ENCODE assay signal across 21 cellular contexts in the genomic region with DNA sequence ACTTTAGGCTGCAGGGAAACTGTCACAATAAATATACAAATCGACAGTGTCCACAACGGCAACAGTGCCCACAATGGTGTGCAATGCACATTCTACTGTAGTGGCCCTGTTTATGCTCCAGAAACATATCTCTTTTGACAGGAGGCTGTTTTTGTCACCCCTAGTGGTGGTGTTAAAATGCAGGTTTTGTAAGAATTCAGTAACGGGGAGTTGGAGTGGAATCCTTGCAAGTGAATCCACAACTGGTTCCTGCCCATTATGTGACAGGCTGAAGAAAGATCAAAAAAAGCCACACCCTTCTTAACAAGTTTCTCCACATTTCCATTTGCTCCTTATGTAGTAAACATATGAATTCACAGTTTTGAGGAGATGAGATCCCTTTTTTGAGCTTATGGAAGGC. TPM values are rescaled to one million over a fixed set of nuclear protein-coding genes. Genes with fewer than 3 reads are reported as not detected.
A peak's percentile ranks its signal among the peaks of the same experiment; 100 is the strongest.
DNase-seq lines count a peak whose midpoint lies in the region; TF ChIP-seq lines count a peak whose summit lies in the region.
"Had no signal": no experiment of that assay in that cellular context is flagged by ENCODE, and none has a peak within 500 bp of the region (broad histone marks: within the 10 kb centered on the region; RNA-seq: fewer than 3 reads in every experiment).

No MANE protein-coding gene starts in this region.

- H3K4me3 ChIP-seq in cardiac fibroblast (replicated peaks in 1 of 2; ENCODE audit: low read depth in 2 of 2, low read length in 2 of 2) = no peak overlapping the region
- H3K4me3 ChIP-seq in osteoblast (ENCODE audit: insufficient read depth, low read length) = no peak overlapping the region
- H3K4me3 ChIP-seq: gastroesophageal sphincter, thoracic aorta had no signal

- no peaks in the 10 kb centered on the region for H3K27me3 ChIP-seq in osteoblast (ENCODE audit: insufficient read depth, low read length)
- H3K27me3 ChIP-seq: gastroesophageal sphincter had no signal

- TF ChIP-seq CTCF in cardiac fibroblast (IDR thresholded peaks at IDR 0.05; ENCODE audit: low read depth, low read length) = peak; percentile 8
- TF ChIP-seq CTCF in osteoblast (IDR thresholded peaks at IDR 0.05; ENCODE audit: extremely low read depth, low read depth, low read length) = peak; percentile 34

- no peak overlapping the region for H3K4me2 ChIP-seq in osteoblast (ENCODE audit: insufficient read depth, low read length)

- H4K20me1 ChIP-seq in osteoblast (ENCODE audit: insufficient read depth, low read length) = no peaks in the 10 kb centered on the region

- H3K36me3 ChIP-seq in osteoblast (ENCODE audit: insufficient read depth, low read length) = no peaks in the 10 kb centered on the region
- H3K36me3 ChIP-seq: thoracic aorta had no signal

- no peaks in the 10 kb centered on the region for H3K79me2 ChIP-seq in osteoblast (ENCODE audit: insufficient read depth, low read length)

- H2AFZ ChIP-seq in osteoblast (ENCODE audit: low read length) = no peak overlapping the region

- DNase-seq in DMS53 (lab: John Stamatoyannopoulos, UW) (peak; percentile 38), DMS53 treated with DMSO at 0.1 percent for 48 hours (lab: John Stamatoyannopoulos, UW; ENCODE audit: unreplicated experiment) (no peak), NAMALWA (ENCODE audit: low spot score) (peak; percentile 46), cardiac fibroblast (ENCODE audit: low read depth in 2 of 2) (no peak), osteoblast (ENCODE audit: insufficient read length, low spot score, missing footprints) (peak; percentile 56), NCI-H1694 treated with DMSO at 0.1 percent for 48 hours (lab: John Stamatoyannopoulos, UW) (no peak), NOMO-1 treated with DMSO at 0.1 percent for 48 hours (lab: John Stamatoyannopoulos, UW; ENCODE audit: unreplicated experiment) (no peak), NCI-H2107 treated with DMSO at 0.1 percent for 48 hours (lab: John Stamatoyannopoulos, UW; ENCODE audit: unreplicated experiment) (no peak)
- DNase-seq: activated CD4-positive, alpha-beta T cell treated with anti-CD3 and anti-CD28 coated beads, Interleukin-2, amount 50 U/mL, for 4 hours; activated naive CD4-positive, alpha-beta T cell treated with Interleukin-2 at 50 U/mL for 16 hours; NCI-H1105 treated with DMSO at 0.1 percent for 48 hours; NCI-H2171 treated with DMSO at 0.1 percent for 48 hours; NCI-H82; retina; stimulated activated CD4-positive, alpha-beta T cell treated with anti-CD3 and anti-CD28 coated beads, Interleukin-15, amount 100 ng/mL, for 24 hours; T-cell had no signal

- no peaks in the 10 kb centered on the region for H3K4me1 ChIP-seq in osteoblast (ENCODE audit: insufficient read depth, low read length)
- H3K4me1 ChIP-seq: gastroesophageal sphincter had no signal

- no peaks in the 10 kb centered on the region for H3K9me3 ChIP-seq in osteoblast (ENCODE audit: low read depth, low read length)
- H3K9me3 ChIP-seq: gastroesophageal sphincter, thoracic aorta had no signal

- H3K27ac ChIP-seq in osteoblast (ENCODE audit: low read depth, low read length) = no peak overlapping the region
- H3K27ac ChIP-seq: 22Rv1, gastroesophageal sphincter, HL-60, RWPE1, thoracic aorta had no signal

RNA-seq across cellular contexts. Expression of gene BEND7, which starts 58.5 kb away (rescaled TPM):
- 9.0 and 10.6 TPM in 2 replicates for total RNA-seq in osteoblast

Comparison
In these comparisons a context has a peak if more than half of its experiments do, and no peak if none do; other contexts are left out.
1. DNase-seq: peak in DMS53 (single experiment), NAMALWA (single experiment) and osteoblast (single experiment); none in DMS53 treated with DMSO at 0.1 percent for 48 hours (single experiment), cardiac fibroblast (0 of 2), NCI-H1694 treated with DMSO at 0.1 percent for 48 hours (single experiment), NOMO-1 treated with DMSO at 0.1 percent for 48 hours (single experiment) and NCI-H2107 treated with DMSO at 0.1 percent for 48 hours (single experiment).